In the genomic region with DNA sequence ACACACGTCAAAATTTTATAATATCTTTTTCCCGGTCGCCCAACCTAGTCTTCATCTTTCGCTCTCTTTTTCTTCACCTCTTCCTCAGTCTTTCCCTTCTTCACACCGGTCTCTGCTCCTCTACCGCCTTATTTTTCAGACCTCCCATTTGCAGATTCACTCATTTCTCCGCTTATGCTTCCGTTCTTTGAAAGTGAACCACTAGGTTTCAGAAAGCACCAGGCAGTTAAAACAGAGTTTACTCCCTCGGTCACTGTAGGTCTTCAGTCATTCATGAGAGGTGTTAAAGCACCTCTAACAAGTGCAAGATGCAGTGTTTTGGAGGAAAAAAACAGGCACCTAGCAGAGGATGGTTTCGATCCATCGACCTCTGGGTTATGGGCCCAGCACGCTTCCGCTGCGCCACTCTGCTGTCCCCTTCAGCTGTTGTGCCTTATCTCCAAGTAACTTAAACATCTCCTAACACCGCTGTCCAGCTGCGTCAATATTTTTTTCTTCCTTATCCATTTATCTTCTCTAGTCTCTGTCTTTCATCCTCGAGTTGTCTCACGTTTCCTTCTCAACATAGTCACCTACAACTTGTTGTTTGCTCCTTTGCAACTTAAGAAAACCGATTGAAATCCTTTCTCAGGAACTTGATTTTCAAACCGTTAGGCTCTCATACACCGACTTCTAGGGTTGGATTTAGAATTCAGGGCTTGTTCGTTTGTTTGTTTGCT, we compare ENCODE assay signal across 9 cellular contexts.
A peak's percentile ranks its signal among the peaks of the same experiment; 100 is the strongest.
DNase-seq lines count a peak whose midpoint lies in the region; ATAC-seq and TF ChIP-seq lines count a peak whose summit lies in the region.
"Had no signal": no experiment of that assay in that cellular context is flagged by ENCODE, and none has a peak within 500 bp of the region (broad histone marks: within the 10 kb centered on the region; RNA-seq: fewer than 3 reads in every experiment).

No MANE protein-coding gene starts in this region.

- H3K9ac ChIP-seq in PC-3 (ENCODE audit: low read length) (no peak overlapping the region), neural progenitor cell (no peak overlapping the region)
- H3K9ac ChIP-seq: BLaER1 had no signal

- H3K36me3 ChIP-seq in PC-3 (ENCODE audit: low read depth, low read length) (no peaks in the 10 kb centered on the region), neural progenitor cell (no peaks in the 10 kb centered on the region), thyroid gland (no peaks in the 10 kb centered on the region)
- H3K36me3 ChIP-seq: BLaER1 had no signal

- WGBS in thyroid gland, 2 donors: 5 to 6% methylated on average over 22 of the region's 22 CpGs

- H4K20me1 ChIP-seq in PC-3 (ENCODE audit: low read length) (no peaks in the 10 kb centered on the region), neural progenitor cell (ENCODE audit: low read depth) (peaks cover 20% of the 10 kb centered on the region)
- H4K20me1 ChIP-seq: BLaER1 had no signal

- POLR2A ChIA-PET in PC-3 (lab: Charles Lee; ENCODE audit: unreplicated experiment): no interaction called here

- H3F3A ChIP-seq in PC-3 (ENCODE audit: low read length, unreplicated experiment) (no peaks in the 10 kb centered on the region), neural progenitor cell (ENCODE audit: low read depth) (peaks cover 24% of the 10 kb centered on the region)

- H3K9me3 Mint-ChIP-seq in neural progenitor cell: no peaks in the 10 kb centered on the region

- H3K4me1 ChIP-seq in PC-3 (ENCODE audit: insufficient read depth, low read length) (no peaks in the 10 kb centered on the region), neural progenitor cell (peaks cover 10% of the 10 kb centered on the region), thyroid gland (no peaks in the 10 kb centered on the region)
- H3K4me1 ChIP-seq: BLaER1 had no signal

- H3K27me3 ChIP-seq in PC-3 (ENCODE audit: low read length) (no peaks in the 10 kb centered on the region), neural progenitor cell (peaks cover 48% of the 10 kb centered on the region), thyroid gland (peaks cover 25% of the 10 kb centered on the region)

- no TSS peak for BruUV-seq in PC-3 (replicated peaks; lab: Mats Ljungman, UMichigan)

- H2AFZ ChIP-seq in PC-3 (ENCODE audit: low read length) (peak overlapping the region; percentile 15; the same call in 1 of the 2 replicates), neural progenitor cell (replicated peaks) (peak overlapping the region; percentile 92)

- H3K9me3 ChIP-seq in PC-3 (ENCODE audit: low read length): no peaks in the 10 kb centered on the region
- no peaks in the 10 kb centered on the region for H3K9me3 ChIP-seq in neural progenitor cell (ENCODE audit: low read depth)
- no peaks in the 10 kb centered on the region for H3K9me3 ChIP-seq in thyroid gland

- no peak for TF ChIP-seq CTCF in PC-3 (conservative IDR thresholded peaks at IDR 0.05; ENCODE audit: low read depth, low read length)
- TF ChIP-seq CTCF in neural progenitor cell (IDR thresholded peaks at IDR 0.05): no peak
- no peak for TF ChIP-seq CTCF in thyroid gland (IDR thresholded peaks at IDR 0.05)

- intact Hi-C loops in PC-3 (cut with micrococcal nuclease): no loop called here
- intact Hi-C loops in thyroid gland (cut with DNase I): no loop called here

- H3K27ac Mint-ChIP-seq in neural progenitor cell: no peak overlapping the region

- H3K4me3 ChIP-seq in PC-3 (ENCODE audit: low read length) (peak overlapping the region; percentile 34; the same call in 1 of the 2 replicates), neural progenitor cell (peak overlapping the region; percentile 74), thyroid gland (replicated peaks in 1 of 3) (no peak overlapping the region)
- H3K4me3 ChIP-seq: BLaER1 had no signal

- peaks cover 7% of the 10 kb centered on the region for H3K27me3 Mint-ChIP-seq in neural progenitor cell (ENCODE audit: insufficient read depth, low read depth)

- no peak overlapping the region for H3K4me3 Mint-ChIP-seq in neural progenitor cell

- TF ChIP-seq POLR2A in thyroid gland (IDR thresholded peaks at IDR 0.05): no peak

- H3K9me2 ChIP-seq in PC-3 (replicated peaks; ENCODE audit: low read length): no peaks in the 10 kb centered on the region

- DNase-seq in DMS153 (lab: John Stamatoyannopoulos, UW) (peak; percentile 18), DMS153 treated with DMSO at 0.1 percent for 48 hours (lab: John Stamatoyannopoulos, UW; ENCODE audit: unreplicated experiment) (no peak), PC-3 (peak; percentile 76), neural progenitor cell (ENCODE audit: low spot score) (peak; percentile 76), thyroid gland (no peak)
- peak; percentile 9 for DNase-seq in central memory CD4-positive, alpha-beta T cell

- H3K4me1 Mint-ChIP-seq in neural progenitor cell: no peaks in the 10 kb centered on the region

- H3K36me3 Mint-ChIP-seq in neural progenitor cell: no peaks in the 10 kb centered on the region

- CTCF ChIA-PET in PC-3 (lab: Charles Lee): no interaction called here

- H3K4me2 ChIP-seq in PC-3 (ENCODE audit: low read length) (peak overlapping the region; percentile 55), neural progenitor cell (peak overlapping the region; percentile 85)
- H3K4me2 ChIP-seq: BLaER1 had no signal

- H3K27ac ChIP-seq in PC-3 (ENCODE audit: low read length) (no peak overlapping the region), neural progenitor cell (no peak overlapping the region), thyroid gland (no peak overlapping the region)
- H3K27ac ChIP-seq: BLaER1 had no signal

- peak; percentile 70 for ATAC-seq in GM21360 (IDR thresholded peaks at IDR 0.05; ENCODE audit: unreplicated experiment)
- ATAC-seq in HG03460 (IDR thresholded peaks at IDR 0.05; ENCODE audit: unreplicated experiment): peak; percentile 79
- peak; percentile 96 for ATAC-seq in PC-3

- H3K79me2 ChIP-seq in PC-3 (ENCODE audit: low read length) (no peaks in the 10 kb centered on the region), neural progenitor cell (ENCODE audit: low read depth) (no peaks in the 10 kb centered on the region)

Comparison
In these comparisons a context has a peak if more than half of its experiments do, and no peak if none do; other contexts are left out.
1. DNase-seq: peak in DMS153 (single experiment), PC-3 (single experiment), central memory CD4-positive, alpha-beta T cell (single experiment) and neural progenitor cell (single experiment); none in DMS153 treated with DMSO at 0.1 percent for 48 hours (single experiment) and thyroid gland (0 of 2).
2. H3K4me3 ChIP-seq: peak in PC-3 (single experiment) and neural progenitor cell (single experiment); none in thyroid gland (0 of 3).
3. Peak in every context shown above with its lines, with median percentiles within 50 percentile points of each other: ATAC-seq.